In the genomic region with DNA sequence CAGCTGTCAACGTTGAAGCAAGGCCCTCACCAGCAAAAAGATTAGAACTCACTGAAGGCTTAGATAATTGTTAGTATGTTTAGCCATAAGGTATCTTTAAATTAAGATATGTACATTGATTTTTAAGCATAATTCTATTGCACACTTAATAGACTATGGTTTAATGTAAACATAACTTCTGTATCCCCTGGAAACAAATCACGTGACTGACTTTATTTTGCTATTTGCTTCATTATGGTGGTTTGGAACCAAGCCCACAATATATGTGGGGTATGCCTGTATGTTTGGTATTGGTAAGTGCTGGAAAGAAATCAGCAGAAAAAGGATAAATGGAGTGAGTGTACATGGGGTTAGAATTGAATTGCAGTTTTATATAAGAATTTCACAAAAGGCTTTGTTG, we compare ENCODE assay signal across 34 cellular contexts.
"Had no signal": no experiment of that assay in that cellular context is flagged by ENCODE, and none has a peak within 500 bp of the region (broad histone marks: within the 10 kb centered on the region; RNA-seq: fewer than 3 reads in every experiment).

No MANE protein-coding gene starts in this region.

- H3K27ac ChIP-seq: adrenal gland, ascending aorta, body of pancreas, brain microvascular endothelial cell, breast epithelium, cardiac muscle cell had no signal

- FAIRE-seq: astrocyte, bronchial epithelial cell had no signal

- H3K4me3 ChIP-seq: adrenal gland, ascending aorta, body of pancreas, breast epithelium, cardiac muscle cell had no signal

- H3K4me1 ChIP-seq: adrenal gland, body of pancreas, breast epithelium had no signal

- H3K27me3 ChIP-seq: adrenal gland, ascending aorta, body of pancreas, brain microvascular endothelial cell, breast epithelium, cardiac muscle cell had no signal

- ATAC-seq: activated naive CD4-positive, alpha-beta T cell treated with anti-CD3 and anti-CD28 coated beads, Interleukin-2, amount 50 U/mL, for 72 hours; activated naive CD8-positive, alpha-beta T cell treated with anti-CD3 and anti-CD28 coated beads, Interleukin-2, amount 50 U/mL, for 24 hours; activated T-cell treated with anti-CD3 and anti-CD28 coated beads, Interleukin-2, amount 50 U/mL, for 4 hours; activated T-cell treated with anti-CD3 and anti-CD28 coated beads, Interleukin-2, amount 50 U/mL, for 72 hours; activated T-helper 17 cell treated with anti-CD3 and anti-CD28 coated beads, Interleukin-2, amount 50 U/mL, for 72 hours; body of pancreas had no signal

- DNase-seq: activated effector memory CD4-positive, alpha-beta T cell treated with anti-CD3 and anti-CD28 coated beads, Interleukin-2, amount 50 U/mL, for 16 hours; activated effector memory CD4-positive, alpha-beta T cell treated with Interleukin-2 at 50 U/mL for 16 hours; activated gamma-delta T cell; activated gamma-delta T cell treated with Interleukin-2 at 50 U/mL for 16 hours; activated naive CD4-positive, alpha-beta T cell; activated naive CD4-positive, alpha-beta T cell treated with anti-CD3 and anti-CD28 coated beads for 36 hours; activated naive CD4-positive, alpha-beta T cell treated with anti-CD3 and anti-CD28 coated beads, Interleukin-2, amount 10 ng/mL, durations not matched to agents 7 days and 5 days; activated naive CD4-positive, alpha-beta T cell treated with anti-CD3 and anti-CD28 coated beads, Interleukin-2, amount 50 U/mL, for 16 hours; activated naive CD4-positive, alpha-beta T cell treated with Interleukin-2 at 50 U/mL for 16 hours; activated naive CD8-positive, alpha-beta T cell treated with anti-CD3 and anti-CD28 coated beads for 36 hours; activated naive CD8-positive, alpha-beta T cell treated with anti-CD3 and anti-CD28 coated beads, Interleukin-2, amount 10 ng/mL, durations not matched to agents 7 days and 5 days; activated naive CD8-positive, alpha-beta T cell treated with anti-CD3 and anti-CD28 coated beads, Interleukin-2, amount 50 U/mL, for 24 hours; activated T-cell treated with anti-CD3 and anti-CD28 coated beads, Interleukin-2, amount 50 U/mL, for 1 hour; activated T-cell treated with anti-CD3 and anti-CD28 coated beads, Interleukin-2, amount 50 U/mL, for 24 hours; activated T-cell treated with anti-CD3 and anti-CD28 coated beads, Interleukin-2, amount 50 U/mL, for 4 hours; activated T-cell treated with anti-CD3 and anti-CD28 coated beads, Interleukin-2, amount 50 U/mL, for 48 hours; activated T-cell treated with anti-CD3 and anti-CD28 coated beads, Interleukin-2, amount 50 U/mL, for 72 hours; adrenal gland; amniotic stem cell; amygdala; anterior cingulate cortex; aorta; body of pancreas; brain microvascular endothelial cell; caudate nucleus; central memory CD4-positive, alpha-beta T cell; cerebellar nuclear complex had no signal

- H3K9me3 ChIP-seq: adrenal gland, ascending aorta, body of pancreas, breast epithelium had no signal

- H3K36me3 ChIP-seq: adrenal gland, ascending aorta, brain microvascular endothelial cell, breast epithelium, cardiac muscle cell had no signal
